1 cellular context compared by ENCODE assay signal in the genomic region with DNA sequence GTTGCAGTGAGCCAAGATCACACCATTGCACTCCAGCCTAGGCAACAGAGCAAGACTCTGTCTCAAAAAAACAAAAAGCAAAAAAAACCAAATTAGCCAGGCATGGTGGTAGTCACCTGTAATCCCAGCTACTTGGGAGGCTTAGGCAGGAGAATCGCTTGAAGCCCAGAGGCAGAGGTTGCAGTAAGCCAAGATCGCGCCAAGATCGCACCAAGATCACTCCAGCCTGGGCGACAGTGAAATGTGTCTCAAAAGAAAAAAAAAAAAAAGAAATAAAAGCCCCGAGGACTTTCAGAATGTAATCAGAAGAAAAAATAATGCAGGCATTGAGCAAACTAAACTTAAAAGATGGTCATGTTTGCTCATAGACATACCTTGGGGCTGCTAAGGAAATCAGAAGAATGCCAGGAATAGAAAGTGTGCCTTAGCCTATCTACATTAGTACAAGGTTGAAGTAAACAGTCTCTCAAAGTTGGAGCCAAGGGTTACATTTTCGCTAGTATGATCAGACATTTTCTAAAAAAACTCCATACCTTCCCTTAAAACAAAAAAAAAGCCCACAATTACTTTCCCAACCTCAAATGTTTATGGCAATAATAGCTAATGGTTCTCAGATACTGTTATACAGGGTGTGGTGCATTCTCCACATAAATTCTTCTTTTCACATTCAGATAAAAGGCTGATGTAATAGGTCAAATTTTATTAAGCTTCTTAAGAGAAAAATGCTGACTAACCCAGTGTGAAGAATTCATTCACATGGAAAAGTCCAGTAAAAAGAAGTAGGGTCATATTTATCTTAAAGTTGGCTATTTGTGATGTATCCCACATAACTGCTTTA.
TF ChIP-seq lines count a peak whose summit lies in the region.

No MANE protein-coding gene starts in this region.

TF ChIP-seq in GM23338, 12 proteins besides CTCF, POLR2A, EP300 and RAD21:
- TF ChIP-seq NANOG (IDR thresholded peaks at IDR 0.05; ENCODE audit: borderline replicate concordance) = no peak
- TF ChIP-seq ZNF331 (CRISPR knock-in tag; IDR thresholded peaks at IDR 0.05; ENCODE audit: low read depth) = no peak
- no peak for TF ChIP-seq EZH2phosphoT487 (IDR thresholded peaks at IDR 0.05; ENCODE audit: unreplicated experiment)
- no peak for TF ChIP-seq ZNF114 (CRISPR knock-in tag; IDR thresholded peaks at IDR 0.05)
